Comparison of ENCODE assay signal across 23 cellular contexts in the genomic region with DNA sequence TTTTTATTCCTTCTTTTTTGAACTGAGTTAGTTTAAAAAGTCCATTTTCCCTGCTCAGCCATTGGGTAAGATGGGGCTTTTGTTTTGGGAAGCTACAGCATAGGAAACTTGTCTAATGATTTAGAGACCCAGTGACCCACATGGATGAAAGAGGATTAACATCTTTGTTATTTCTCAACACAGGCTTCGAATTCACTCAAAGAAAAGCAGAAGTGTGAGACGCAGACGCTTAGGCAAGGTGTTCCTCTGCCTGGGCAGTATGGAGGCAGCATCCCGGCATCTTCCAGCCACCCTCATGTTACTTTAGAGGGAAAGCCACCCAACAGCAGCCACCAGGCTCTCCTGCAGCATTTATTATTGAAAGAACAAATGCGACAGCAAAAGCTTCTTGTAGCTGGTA.
"Had no signal": no experiment of that assay in that cellular context is flagged by ENCODE, and none has a peak within 500 bp of the region (broad histone marks: within the 10 kb centered on the region; RNA-seq: fewer than 3 reads in every experiment).

No MANE protein-coding gene starts in this region.

- H3K36me3 ChIP-seq: neutrophil, right lobe of liver had no signal

- H3K27ac Mint-ChIP-seq: nephron; stimulated activated naive B cell treated with anti-CD40 and anti-IgM and Interleukin-4, amounts not matched to agents 10 μg/mL and 1 μg/mL and 100 μg/mL, for 72 hours; stimulated activated naive CD8-positive, alpha-beta T cell treated with anti-CD3 and anti-CD28 coated beads, Interleukin-15, amount 100 ng/mL, for 72 hours had no signal

- DNase-seq: cortex of kidney; dorsolateral prefrontal cortex; effector memory CD4-positive, alpha-beta T cell; heart left ventricle; hippocampal formation; left colon; left ventricle myocardium superior; mesenchymal stem cell; midbrain; psoas muscle; retina; right lobe of liver; stimulated activated CD4-positive, alpha-beta T cell treated with anti-CD3 and anti-CD28 coated beads, Interleukin-15, amount 100 ng/mL, for 24 hours; stimulated activated CD4-positive, alpha-beta T cell treated with anti-CD3 and anti-CD28 coated beads, Interleukin-1b, Interleukin-23, amount 100 ng/mL, for 48 hours; stimulated activated CD4-positive, alpha-beta T cell treated with anti-CD3 and anti-CD28 coated beads, Interleukin-4, amount 100 ng/mL, for 24 hours; stimulated activated naive B cell treated with anti-CD40 and anti-IgM and Interleukin-4, amounts not matched to agents 10 μg/mL and 1 μg/mL and 100 μg/mL, for 72 hours; stimulated activated naive CD8-positive, alpha-beta T cell treated with anti-CD3 and anti-CD28 coated beads, Interleukin-15, amount 100 ng/mL, for 72 hours; testis had no signal

- H3K27ac ChIP-seq: dorsolateral prefrontal cortex, heart left ventricle, neutrophil, psoas muscle, right lobe of liver, testis, tibial nerve had no signal

- H3K9me3 Mint-ChIP-seq: nephron; stimulated activated naive B cell treated with anti-CD40 and anti-IgM and Interleukin-4, amounts not matched to agents 10 μg/mL and 1 μg/mL and 100 μg/mL, for 72 hours; stimulated activated naive CD8-positive, alpha-beta T cell treated with anti-CD3 and anti-CD28 coated beads, Interleukin-15, amount 100 ng/mL, for 72 hours had no signal

- ATAC-seq: esophagus mucosa; heart left ventricle; left colon; left ventricle myocardium superior; psoas muscle; right lobe of liver; stimulated activated naive B cell treated with anti-CD40 and anti-IgM and Interleukin-4, amounts not matched to agents 10 μg/mL and 1 μg/mL and 100 μg/mL, for 72 hours; stimulated activated naive CD8-positive, alpha-beta T cell treated with anti-CD3 and anti-CD28 coated beads, Interleukin-15, amount 100 ng/mL, for 72 hours had no signal

- H3K4me3 Mint-ChIP-seq: nephron; stimulated activated naive B cell treated with anti-CD40 and anti-IgM and Interleukin-4, amounts not matched to agents 10 μg/mL and 1 μg/mL and 100 μg/mL, for 72 hours; stimulated activated naive CD8-positive, alpha-beta T cell treated with anti-CD3 and anti-CD28 coated beads, Interleukin-15, amount 100 ng/mL, for 72 hours had no signal

- H3K4me1 ChIP-seq: right lobe of liver, testis, tibial nerve had no signal

- H3K4me3 ChIP-seq: dorsolateral prefrontal cortex, heart left ventricle, lung, psoas muscle, right lobe of liver, testis, tibial nerve had no signal

- H3K9me3 ChIP-seq: heart left ventricle, neutrophil, psoas muscle, right lobe of liver, testis, tibial nerve had no signal

- H3K27me3 ChIP-seq: dorsolateral prefrontal cortex, heart left ventricle, neutrophil, right lobe of liver, testis, tibial nerve had no signal

- H3K4me1 Mint-ChIP-seq: stimulated activated naive CD8-positive, alpha-beta T cell treated with anti-CD3 and anti-CD28 coated beads, Interleukin-15, amount 100 ng/mL, for 72 hours had no signal

- H3K27me3 Mint-ChIP-seq: stimulated activated naive B cell treated with anti-CD40 and anti-IgM and Interleukin-4, amounts not matched to agents 10 μg/mL and 1 μg/mL and 100 μg/mL, for 72 hours; stimulated activated naive CD8-positive, alpha-beta T cell treated with anti-CD3 and anti-CD28 coated beads, Interleukin-15, amount 100 ng/mL, for 72 hours had no signal
